ENCODE assay signal across 1 cellular context in genomic region chr3:125318859-125319258, GRCh38.
TF ChIP-seq lines count a peak whose summit lies in the region.

No MANE protein-coding gene starts in this region.

TF ChIP-seq in IMR-90, 13 proteins besides CTCF, POLR2A, EP300 and RAD21:
- no peak for TF ChIP-seq NFE2L2 (IDR thresholded peaks at IDR 0.05; ENCODE audit: low read depth, low read length)
